In the genomic region with DNA sequence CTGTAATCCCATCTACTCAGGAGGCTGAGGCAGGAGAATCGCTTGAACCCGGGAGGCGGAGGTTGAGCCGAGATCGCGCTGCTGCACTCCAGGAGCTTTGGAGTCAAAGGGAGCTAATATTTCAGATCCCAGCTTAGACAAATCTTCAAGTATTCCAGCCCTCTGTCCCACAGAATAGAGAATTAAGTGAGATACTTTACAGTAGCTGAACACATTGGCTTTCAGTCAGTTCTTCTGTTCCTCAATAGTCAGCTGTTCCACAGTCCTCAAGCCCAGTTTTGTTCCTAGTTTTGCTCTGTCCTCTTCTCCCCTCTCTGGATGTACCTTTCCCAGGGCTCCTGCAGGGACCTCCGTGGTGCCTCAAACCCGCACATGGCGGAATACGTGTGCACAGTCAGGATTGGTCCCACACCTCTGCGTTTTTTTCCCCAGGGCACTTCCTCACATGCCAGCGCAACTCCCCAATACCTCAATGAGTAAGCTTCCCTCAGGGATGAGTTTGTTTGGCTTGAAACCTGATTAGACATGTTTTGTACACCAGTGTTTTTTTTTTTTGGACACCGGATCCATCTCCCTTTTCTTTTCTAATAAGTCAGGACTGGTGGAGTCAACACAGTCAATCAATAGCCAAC, we compare ENCODE assay signal across 11 cellular contexts. TPM values are rescaled to one million over a fixed set of nuclear protein-coding genes. Genes with fewer than 3 reads are reported as not detected.
DNase-seq lines count a peak whose midpoint lies in the region; ATAC-seq and TF ChIP-seq lines count a peak whose summit lies in the region.
"Had no signal": no experiment of that assay in that cellular context is flagged by ENCODE, and none has a peak within 500 bp of the region (broad histone marks: within the 10 kb centered on the region; RNA-seq: fewer than 3 reads in every experiment).

No MANE protein-coding gene starts in this region.

- H3K4me1 ChIP-seq in gastroesophageal sphincter = peaks cover 0 to 81% (median 27%) of the 10 kb centered on the region in 3 donors

- no peaks in the 10 kb centered on the region for H3K9me3 ChIP-seq in gastroesophageal sphincter

- peak overlapping the region; percentile 97 for H3K27ac Mint-ChIP-seq in activated T-cell treated with anti-CD3 and anti-CD28 coated beads, Interleukin-2, amount 50 U/mL, for 72 hours
- H3K27ac Mint-ChIP-seq in activated B cell treated with CpG ODN at 0.5 μM for 24 hours = peak overlapping the region; percentile 50
- peak overlapping the region in 1 of 2 donors; percentile 95 for H3K27ac Mint-ChIP-seq in stimulated activated naive CD8-positive, alpha-beta T cell treated with anti-CD3 and anti-CD28 coated beads, Interleukin-15, amount 100 ng/mL, for 72 hours

- intact Hi-C loops in activated B cell treated with CpG ODN at 0.5 μM for 24 hours (cut with micrococcal nuclease) = loop anchor here (5.0 kb wide), 1 partner anchor 1509 kb away; the partner anchor contains the start of genes DFFA and PEX14

- CTCF ChIA-PET in activated B cell treated with CpG ODN at 0.5 μM for 24 hours (lab: Charles Lee) = no interaction called here

- no peak for DNase-seq in activated T-cell treated with anti-CD3 and anti-CD28 coated beads, Interleukin-2, amount 50 U/mL, for 72 hours
- DNase-seq in activated T-cell treated with anti-CD3 and anti-CD28 coated beads, Interleukin-2, amount 50 U/mL, for 1 hour = no peak
- DNase-seq in activated B cell treated with CpG ODN at 0.5 μM for 24 hours (no peak), NCI-H2029 (lab: John Stamatoyannopoulos, UW) (no peak), NCI-H187 (lab: John Stamatoyannopoulos, UW) (no peak)
- DNase-seq in stimulated activated naive CD8-positive, alpha-beta T cell treated with anti-CD3 and anti-CD28 coated beads, Interleukin-15, amount 100 ng/mL, for 72 hours = no peak
- DNase-seq: activated CD4-positive, alpha-beta T cell treated with anti-CD3 and anti-CD28 coated beads, Interleukin-2, amount 50 U/mL, for 1 hour; DMS 273 treated with DMSO at 0.1 percent for 48 hours; NCI-H1092 treated with DMSO at 0.1 percent for 48 hours had no signal

- ATAC-seq in activated T-cell treated with anti-CD3 and anti-CD28 coated beads, Interleukin-2, amount 50 U/mL, for 72 hours (replicated peaks in 1 of 2) = no peak
- ATAC-seq in activated B cell treated with CpG ODN at 0.5 μM for 24 hours (ENCODE audit: low read depth) (no peak), gastroesophageal sphincter (no peak), GM18867 (IDR thresholded peaks at IDR 0.05; ENCODE audit: unreplicated experiment) (no peak)
- no peak for ATAC-seq in stimulated activated naive CD8-positive, alpha-beta T cell treated with anti-CD3 and anti-CD28 coated beads, Interleukin-15, amount 100 ng/mL, for 72 hours

- POLR2A ChIA-PET in activated B cell treated with CpG ODN at 0.5 μM for 24 hours (lab: Charles Lee) = interaction anchor here (1.9 to 6.6 kb wide), 2 partner anchors 9 to 72 kb away, joined by 4 to 173 read pairs; no protein-coding TSS in a partner anchor

- 74 to 87% methylated on average over 7 of the region's 13 CpGs for WGBS in gastroesophageal sphincter (ENCODE audit: low coverage in 1 of 2), 2 donors

- no peaks in the 10 kb centered on the region for H3K27me3 Mint-ChIP-seq in activated T-cell treated with anti-CD3 and anti-CD28 coated beads, Interleukin-2, amount 50 U/mL, for 72 hours (ENCODE audit: low read depth)
- H3K27me3 Mint-ChIP-seq in activated B cell treated with CpG ODN at 0.5 μM for 24 hours = no peaks in the 10 kb centered on the region
- H3K27me3 Mint-ChIP-seq in stimulated activated naive CD8-positive, alpha-beta T cell treated with anti-CD3 and anti-CD28 coated beads, Interleukin-15, amount 100 ng/mL, for 72 hours = no peaks in the 10 kb centered on the region

- H3K4me1 Mint-ChIP-seq in activated T-cell treated with anti-CD3 and anti-CD28 coated beads, Interleukin-2, amount 50 U/mL, for 72 hours (ENCODE audit: low read depth) = peaks cover 37% of the 10 kb centered on the region
- peaks cover 37% of the 10 kb centered on the region for H3K4me1 Mint-ChIP-seq in activated B cell treated with CpG ODN at 0.5 μM for 24 hours
- peaks cover 59% of the 10 kb centered on the region for H3K4me1 Mint-ChIP-seq in stimulated activated naive CD8-positive, alpha-beta T cell treated with anti-CD3 and anti-CD28 coated beads, Interleukin-15, amount 100 ng/mL, for 72 hours

- TF ChIP-seq POLR2A in gastroesophageal sphincter (IDR thresholded peaks at IDR 0.05) = no peak

- H3K27me3 ChIP-seq in gastroesophageal sphincter = no peaks in the 10 kb centered on the region

- no peaks in the 10 kb centered on the region for H3K9me3 Mint-ChIP-seq in activated T-cell treated with anti-CD3 and anti-CD28 coated beads, Interleukin-2, amount 50 U/mL, for 72 hours
- no peaks in the 10 kb centered on the region for H3K9me3 Mint-ChIP-seq in activated B cell treated with CpG ODN at 0.5 μM for 24 hours
- H3K9me3 Mint-ChIP-seq in stimulated activated naive CD8-positive, alpha-beta T cell treated with anti-CD3 and anti-CD28 coated beads, Interleukin-15, amount 100 ng/mL, for 72 hours = no peaks in the 10 kb centered on the region

- peaks cover 0 to 53% of the 10 kb centered on the region in 2 donors for H3K36me3 ChIP-seq in gastroesophageal sphincter

- TF ChIP-seq EP300 in gastroesophageal sphincter (IDR thresholded peaks at IDR 0.05) = no peak

- H3K27ac ChIP-seq in gastroesophageal sphincter = peak overlapping the region; percentile 83 to 97 (median 96)

- peaks cover 9 to 13% of the 10 kb centered on the region in 2 donors for H3K36me3 Mint-ChIP-seq in activated T-cell treated with anti-CD3 and anti-CD28 coated beads, Interleukin-2, amount 50 U/mL, for 72 hours (ENCODE audit: insufficient read depth in 2 of 2)
- H3K36me3 Mint-ChIP-seq in activated B cell treated with CpG ODN at 0.5 μM for 24 hours (ENCODE audit: low read depth) = peaks cover 38% of the 10 kb centered on the region

- H3K4me3 Mint-ChIP-seq in activated T-cell treated with anti-CD3 and anti-CD28 coated beads, Interleukin-2, amount 50 U/mL, for 72 hours = peak overlapping the region; percentile 97 to 98
- H3K4me3 Mint-ChIP-seq in activated B cell treated with CpG ODN at 0.5 μM for 24 hours = peak overlapping the region; percentile 90
- H3K4me3 Mint-ChIP-seq in stimulated activated naive CD8-positive, alpha-beta T cell treated with anti-CD3 and anti-CD28 coated beads, Interleukin-15, amount 100 ng/mL, for 72 hours = peak overlapping the region; percentile 94 to 98

- TF ChIP-seq CTCF in activated B cell treated with CpG ODN at 0.5 μM for 24 hours (IDR thresholded peaks at IDR 0.05) = no peak
- no peak for TF ChIP-seq CTCF in gastroesophageal sphincter (IDR thresholded peaks at IDR 0.05)

- peak overlapping the region in 1 of 2 donors; percentile 92 for H3K4me3 ChIP-seq in gastroesophageal sphincter

RNA-seq across cellular contexts. Expression of gene MFN2, which starts 1.2 kb away (rescaled TPM):
- 10 to 100 TPM; 54.8 to 66.1 TPM for total RNA-seq in activated T-cell treated with anti-CD3 and anti-CD28 coated beads, Interleukin-2, amount 50 U/mL, for 72 hours
- total RNA-seq in activated B cell treated with CpG ODN at 0.5 μM for 24 hours (46.5 and 54.1 TPM in 2 replicates), gastroesophageal sphincter (100 to 1,000 TPM; 117 to 236 (median 186) TPM)

RNA-seq across cellular contexts. Expression of gene MIIP, which starts 37.8 kb away (rescaled TPM):
- 10 to 100 TPM; 67.3 to 80.3 TPM for total RNA-seq in activated T-cell treated with anti-CD3 and anti-CD28 coated beads, Interleukin-2, amount 50 U/mL, for 72 hours
- 72.1 and 74.2 TPM in 2 replicates for total RNA-seq in activated B cell treated with CpG ODN at 0.5 μM for 24 hours
- total RNA-seq in gastroesophageal sphincter = 10 to 100 TPM; 24.1 to 41.9 (median 31.8) TPM

RNA-seq across cellular contexts. Expression of gene PLOD1, which starts 47.0 kb away (rescaled TPM):
- total RNA-seq in activated T-cell treated with anti-CD3 and anti-CD28 coated beads, Interleukin-2, amount 50 U/mL, for 72 hours = 10 to 100 TPM; 13.5 to 13.6 TPM
- total RNA-seq in activated B cell treated with CpG ODN at 0.5 μM for 24 hours = 15.7 and 18.6 TPM in 2 replicates
- 100 to 1,000 TPM in 1 of 4 donors, 10 to 100 TPM in 3; 66.5 to 125 (median 70.1) TPM for total RNA-seq in gastroesophageal sphincter

RNA-seq across cellular contexts. Expression of gene KIAA2013, which starts 55.3 kb away (rescaled TPM):
- 10 to 100 TPM; 25.3 to 26.9 TPM for total RNA-seq in activated T-cell treated with anti-CD3 and anti-CD28 coated beads, Interleukin-2, amount 50 U/mL, for 72 hours
- total RNA-seq in activated B cell treated with CpG ODN at 0.5 μM for 24 hours (34.8 and 37.4 TPM in 2 replicates), gastroesophageal sphincter (100 to 1,000 TPM in 1 of 4 donors, 10 to 100 TPM in 3; 70.8 to 128 (median 83.8) TPM)
